Comparison of ENCODE assay signal across 10 cellular contexts in genomic region chr9:88777498-88778312, GRCh38.
DNase-seq lines count a peak whose midpoint lies in the region; ATAC-seq lines count a peak whose summit lies in the region.
"Had no signal": no experiment of that assay in that cellular context is flagged by ENCODE, and none has a peak within 500 bp of the region (broad histone marks: within the 10 kb centered on the region; RNA-seq: fewer than 3 reads in every experiment).

No MANE protein-coding gene starts in this region.

- no peaks in the 10 kb centered on the region for H3K9me3 Mint-ChIP-seq in activated T-helper 2 cell treated with anti-CD3 and anti-CD28 coated beads, Interferon-gamma antibody, Interleukin-2, Interleukin-4, amounts not matched to agents 10 μg/mL and 5 μg/mL and 100 μg/mL, durations not matched to agents 14 hours and 24 hours and 36 hours

- no peak overlapping the region for H3K4me3 Mint-ChIP-seq in activated T-helper 2 cell treated with anti-CD3 and anti-CD28 coated beads, Interferon-gamma antibody, Interleukin-2, Interleukin-4, amounts not matched to agents 10 μg/mL and 5 μg/mL and 100 μg/mL, durations not matched to agents 14 hours and 24 hours and 36 hours (ENCODE audit: low read depth)
- H3K4me3 Mint-ChIP-seq: CD4-positive, CD25-positive, alpha-beta regulatory T cell had no signal

- no peak overlapping the region for H3K27ac Mint-ChIP-seq in activated T-helper 2 cell treated with anti-CD3 and anti-CD28 coated beads, Interferon-gamma antibody, Interleukin-2, Interleukin-4, amounts not matched to agents 10 μg/mL and 5 μg/mL and 100 μg/mL, durations not matched to agents 14 hours and 24 hours and 36 hours
- H3K27ac Mint-ChIP-seq: CD4-positive, CD25-positive, alpha-beta regulatory T cell had no signal

- no peak for ATAC-seq in HG02610 (IDR thresholded peaks at IDR 0.05; ENCODE audit: unreplicated experiment)

- intact Hi-C loops in activated T-helper 2 cell treated with anti-CD3 and anti-CD28 coated beads, Interferon-gamma antibody, Interleukin-2, Interleukin-4, amounts not matched to agents 10 μg/mL and 5 μg/mL and 100 μg/mL, durations not matched to agents 14 hours and 24 hours and 36 hours (cut with micrococcal nuclease) = no loop called here

- H3K36me3 Mint-ChIP-seq in activated T-helper 2 cell treated with anti-CD3 and anti-CD28 coated beads, Interferon-gamma antibody, Interleukin-2, Interleukin-4, amounts not matched to agents 10 μg/mL and 5 μg/mL and 100 μg/mL, durations not matched to agents 14 hours and 24 hours and 36 hours (ENCODE audit: low read depth) = no peaks in the 10 kb centered on the region
- H3K36me3 Mint-ChIP-seq: CD4-positive, CD25-positive, alpha-beta regulatory T cell had no signal

- H3K4me1 Mint-ChIP-seq in activated T-helper 2 cell treated with anti-CD3 and anti-CD28 coated beads, Interferon-gamma antibody, Interleukin-2, Interleukin-4, amounts not matched to agents 10 μg/mL and 5 μg/mL and 100 μg/mL, durations not matched to agents 14 hours and 24 hours and 36 hours (ENCODE audit: low read depth) = peaks cover 4% of the 10 kb centered on the region

- in situ Hi-C loops in KBM-7 (cut with MboI; ENCODE audit: low pct_unique_long_range_greater_than_20kb, low sequenced_read_pairs) = no loop called here

- peaks cover 13% of the 10 kb centered on the region for H3K27me3 Mint-ChIP-seq in activated T-helper 2 cell treated with anti-CD3 and anti-CD28 coated beads, Interferon-gamma antibody, Interleukin-2, Interleukin-4, amounts not matched to agents 10 μg/mL and 5 μg/mL and 100 μg/mL, durations not matched to agents 14 hours and 24 hours and 36 hours (ENCODE audit: low read depth)

- DNase-seq in A172 (ENCODE audit: low spot score) (peak; percentile 70), KBM-7 (peak; percentile 78), astrocyte of the hippocampus (ENCODE audit: low read depth, low spot score) (peak; percentile 25), left kidney (ENCODE audit: low read depth, low spot score) (peak; percentile 75), GOT3 (lab: John Stamatoyannopoulos, UW) (no peak), middle frontal gyrus (ENCODE audit: extremely low spot score, low spot score) (no peak)
- no peak for DNase-seq in activated T-helper 2 cell treated with anti-CD3 and anti-CD28 coated beads, Interferon-gamma antibody, Interleukin-2, Interleukin-4, amounts not matched to agents 10 μg/mL and 5 μg/mL and 100 μg/mL, durations not matched to agents 14 hours and 24 hours and 36 hours (ENCODE audit: low spot score)
- DNase-seq: CD4-positive, CD25-positive, alpha-beta regulatory T cell; NCI-H1436 treated with DMSO at 0.1 percent for 48 hours had no signal

Comparison
In these comparisons a context has a peak if more than half of its experiments do, and no peak if none do; other contexts are left out.
1. DNase-seq: peak in A172 (single experiment), KBM-7 (single experiment), astrocyte of the hippocampus (single experiment) and left kidney (single experiment); none in GOT3 (single experiment), middle frontal gyrus (single experiment) and activated T-helper 2 cell treated with anti-CD3 and anti-CD28 coated beads, Interferon-gamma antibody, Interleukin-2, Interleukin-4, amounts not matched to agents 10 μg/mL and 5 μg/mL and 100 μg/mL, durations not matched to agents 14 hours and 24 hours and 36 hours (single experiment).